ENCODE assay signal across 1 cellular context in the genomic region with DNA sequence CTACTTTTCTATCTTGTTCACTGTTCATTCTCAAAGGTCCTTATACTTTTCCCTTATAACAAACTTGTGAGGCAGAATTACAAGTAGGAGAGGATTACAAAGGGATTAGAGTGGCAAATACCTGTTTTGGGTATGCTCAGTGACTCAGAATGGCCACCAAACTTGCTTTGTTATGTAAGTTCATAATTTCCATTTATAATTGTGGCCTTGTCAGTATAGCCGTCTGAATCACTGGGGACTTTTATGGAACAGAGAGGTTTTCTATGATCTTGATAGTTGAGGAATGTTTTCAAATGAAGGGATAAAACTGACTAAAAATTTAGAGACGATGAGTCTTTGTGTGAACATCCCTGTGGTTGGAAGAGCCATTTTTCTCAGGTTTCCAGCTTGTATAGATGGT.
TF ChIP-seq lines count a peak whose summit lies in the region.

No MANE protein-coding gene starts in this region.

TF ChIP-seq in GM23338, 12 proteins besides CTCF, POLR2A, EP300 and RAD21:
- TF ChIP-seq, protein P1, sequence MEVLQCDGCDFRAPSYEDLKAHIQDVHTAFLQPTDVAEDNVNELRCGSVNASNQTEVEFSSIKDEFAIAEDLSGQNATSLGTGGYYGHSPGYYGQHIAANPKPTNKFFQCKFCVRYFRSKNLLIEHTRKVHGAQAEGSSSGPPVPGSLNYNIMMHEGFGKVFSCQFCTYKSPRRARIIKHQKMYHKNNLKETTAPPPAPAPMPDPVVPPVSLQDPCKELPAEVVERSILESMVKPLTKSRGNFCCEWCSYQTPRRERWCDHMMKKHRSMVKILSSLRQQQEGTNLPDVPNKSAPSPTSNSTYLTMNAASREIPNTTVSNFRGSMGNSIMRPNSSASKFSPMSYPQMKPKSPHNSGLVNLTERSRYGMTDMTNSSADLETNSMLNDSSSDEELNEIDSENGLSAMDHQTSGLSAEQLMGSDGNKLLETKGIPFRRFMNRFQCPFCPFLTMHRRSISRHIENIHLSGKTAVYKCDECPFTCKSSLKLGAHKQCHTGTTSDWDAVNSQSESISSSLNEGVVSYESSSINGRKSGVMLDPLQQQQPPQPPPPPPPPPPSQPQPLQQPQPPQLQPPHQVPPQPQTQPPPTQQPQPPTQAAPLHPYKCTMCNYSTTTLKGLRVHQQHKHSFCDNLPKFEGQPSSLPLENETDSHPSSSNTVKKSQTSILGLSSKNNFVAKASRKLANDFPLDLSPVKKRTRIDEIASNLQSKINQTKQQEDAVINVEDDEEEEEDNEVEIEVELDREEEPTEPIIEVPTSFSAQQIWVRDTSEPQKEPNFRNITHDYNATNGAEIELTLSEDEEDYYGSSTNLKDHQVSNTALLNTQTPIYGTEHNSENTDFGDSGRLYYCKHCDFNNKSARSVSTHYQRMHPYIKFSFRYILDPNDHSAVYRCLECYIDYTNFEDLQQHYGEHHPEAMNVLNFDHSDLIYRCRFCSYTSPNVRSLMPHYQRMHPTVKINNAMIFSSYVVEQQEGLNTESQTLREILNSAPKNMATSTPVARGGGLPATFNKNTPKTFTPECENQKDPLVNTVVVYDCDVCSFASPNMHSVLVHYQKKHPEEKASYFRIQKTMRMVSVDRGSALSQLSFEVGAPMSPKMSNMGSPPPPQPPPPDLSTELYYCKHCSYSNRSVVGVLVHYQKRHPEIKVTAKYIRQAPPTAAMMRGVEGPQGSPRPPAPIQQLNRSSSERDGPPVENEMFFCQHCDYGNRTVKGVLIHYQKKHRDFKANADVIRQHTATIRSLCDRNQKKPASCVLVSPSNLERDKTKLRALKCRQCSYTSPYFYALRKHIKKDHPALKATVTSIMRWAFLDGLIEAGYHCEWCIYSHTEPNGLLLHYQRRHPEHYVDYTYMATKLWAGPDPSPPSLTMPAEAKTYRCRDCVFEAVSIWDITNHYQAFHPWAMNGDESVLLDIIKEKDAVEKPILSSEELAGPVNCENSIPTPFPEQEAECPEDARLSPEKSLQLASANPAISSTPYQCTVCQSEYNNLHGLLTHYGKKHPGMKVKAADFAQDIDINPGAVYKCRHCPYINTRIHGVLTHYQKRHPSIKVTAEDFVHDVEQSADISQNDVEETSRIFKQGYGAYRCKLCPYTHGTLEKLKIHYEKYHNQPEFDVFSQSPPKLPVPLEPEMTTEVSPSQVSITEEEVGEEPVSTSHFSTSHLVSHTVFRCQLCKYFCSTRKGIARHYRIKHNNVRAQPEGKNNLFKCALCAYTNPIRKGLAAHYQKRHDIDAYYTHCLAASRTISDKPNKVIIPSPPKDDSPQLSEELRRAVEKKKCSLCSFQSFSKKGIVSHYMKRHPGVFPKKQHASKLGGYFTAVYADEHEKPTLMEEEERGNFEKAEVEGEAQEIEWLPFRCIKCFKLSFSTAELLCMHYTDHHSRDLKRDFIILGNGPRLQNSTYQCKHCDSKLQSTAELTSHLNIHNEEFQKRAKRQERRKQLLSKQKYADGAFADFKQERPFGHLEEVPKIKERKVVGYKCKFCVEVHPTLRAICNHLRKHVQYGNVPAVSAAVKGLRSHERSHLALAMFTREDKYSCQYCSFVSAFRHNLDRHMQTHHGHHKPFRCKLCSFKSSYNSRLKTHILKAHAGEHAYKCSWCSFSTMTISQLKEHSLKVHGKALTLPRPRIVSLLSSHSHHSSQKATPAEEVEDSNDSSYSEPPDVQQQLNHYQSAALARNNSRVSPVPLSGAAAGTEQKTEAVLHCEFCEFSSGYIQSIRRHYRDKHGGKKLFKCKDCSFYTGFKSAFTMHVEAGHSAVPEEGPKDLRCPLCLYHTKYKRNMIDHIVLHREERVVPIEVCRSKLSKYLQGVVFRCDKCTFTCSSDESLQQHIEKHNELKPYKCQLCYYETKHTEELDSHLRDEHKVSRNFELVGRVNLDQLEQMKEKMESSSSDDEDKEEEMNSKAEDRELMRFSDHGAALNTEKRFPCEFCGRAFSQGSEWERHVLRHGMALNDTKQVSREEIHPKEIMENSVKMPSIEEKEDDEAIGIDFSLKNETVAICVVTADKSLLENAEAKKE (CRISPR knock-in tag; IDR thresholded peaks at IDR 0.05) = no peak
- no peak for TF ChIP-seq EZH2phosphoT487 (IDR thresholded peaks at IDR 0.05; ENCODE audit: unreplicated experiment)
- TF ChIP-seq POLR2AphosphoS5 (IDR thresholded peaks at IDR 0.05; ENCODE audit: low read depth) = no peak
- no peak for TF ChIP-seq ZNF114 (CRISPR knock-in tag; IDR thresholded peaks at IDR 0.05)
TF ChIP-seq in GM23338: peak in this region for 0.
